In the genomic region with DNA sequence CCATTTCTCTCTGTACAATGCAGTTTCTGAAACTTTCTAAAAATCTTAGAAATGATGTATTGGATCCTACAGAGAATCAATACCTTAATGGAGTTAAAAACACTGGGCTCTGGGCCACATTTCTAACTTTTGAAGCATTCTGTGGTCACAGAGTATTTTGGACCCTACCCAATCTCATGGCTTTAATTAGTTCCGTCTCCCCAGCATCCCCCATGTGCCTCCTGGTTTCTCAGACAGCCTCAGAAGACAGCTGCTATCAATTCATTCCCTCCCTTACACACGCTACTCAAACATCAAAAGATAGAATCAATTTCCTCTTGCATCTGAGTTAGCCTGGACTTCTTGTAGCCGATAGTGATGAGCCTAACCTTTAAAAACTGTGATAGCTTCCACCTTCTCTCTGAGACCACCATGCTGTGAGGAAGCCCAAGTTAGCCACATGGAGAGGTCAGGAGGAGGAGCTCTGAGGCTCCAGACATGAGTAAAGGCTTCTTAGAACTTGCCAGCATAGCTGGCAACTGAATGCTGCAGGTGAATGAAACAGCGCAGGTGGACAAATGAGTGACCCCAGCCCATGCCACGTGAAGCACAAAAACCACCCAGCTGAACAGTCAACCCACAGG, we compare ENCODE assay signal across 25 cellular contexts. TPM values are rescaled to one million over a fixed set of nuclear protein-coding genes. Genes with fewer than 3 reads are reported as not detected.
DNase-seq lines count a peak whose midpoint lies in the region; ATAC-seq and TF ChIP-seq lines count a peak whose summit lies in the region.
"Had no signal": no experiment of that assay in that cellular context is flagged by ENCODE, and none has a peak within 500 bp of the region (broad histone marks: within the 10 kb centered on the region; RNA-seq: fewer than 3 reads in every experiment).

No MANE protein-coding gene starts in this region.

- 87% methylated on average over 5 of the region's 5 CpGs for WGBS in esophagus muscularis mucosa

- no peak overlapping the region for H3K9ac ChIP-seq in adipocyte (ENCODE audit: low read length)

- no peak for TF ChIP-seq POLR2A in esophagus muscularis mucosa (IDR thresholded peaks at IDR 0.05; ENCODE audit: low read depth)

- H3K27me3 ChIP-seq in adipocyte (replicated peaks; ENCODE audit: control insufficient read depth, insufficient read depth, low read length) (no peaks in the 10 kb centered on the region), esophagus muscularis mucosa (no peaks in the 10 kb centered on the region)
- H3K27me3 ChIP-seq: breast epithelium, colonic mucosa, hepatocyte, Peyer's patch, right lobe of liver had no signal

- intact Hi-C loops in esophagus muscularis mucosa (cut with DNase I), result no loop called here

- no peak overlapping the region for H3K27ac ChIP-seq in esophagus muscularis mucosa (replicated peaks in 1 of 4)
- H3K27ac ChIP-seq: colonic mucosa, hepatocyte, right lobe of liver, VCaP had no signal

- H3K36me3 ChIP-seq in adipocyte (ENCODE audit: control insufficient read depth, insufficient read depth, low read length, severe bottlenecking), result peaks cover 11% of the 10 kb centered on the region
- H3K36me3 ChIP-seq in esophagus muscularis mucosa, result peaks cover 0 to 10% (median 2%) of the 10 kb centered on the region in 4 donors
- H3K36me3 ChIP-seq: breast epithelium, colonic mucosa, Peyer's patch, right lobe of liver had no signal

- ATAC-seq in GM19463 (IDR thresholded peaks at IDR 0.05; ENCODE audit: unreplicated experiment), result no peak
- ATAC-seq: activated T-helper 17 cell treated with anti-CD3 and anti-CD28 coated beads, Interleukin-2, amount 50 U/mL, for 72 hours; right lobe of liver had no signal

- H3K9me3 ChIP-seq in adipocyte (ENCODE audit: control insufficient read depth, low read length), result peaks cover 2% of the 10 kb centered on the region
- peaks cover 0 to 5% (median 0%) of the 10 kb centered on the region in 4 donors for H3K9me3 ChIP-seq in esophagus muscularis mucosa
- H3K9me3 ChIP-seq: breast epithelium, colonic mucosa, Peyer's patch, right lobe of liver had no signal

- DNase-seq in AG08395 (ENCODE audit: low spot score) (peak; percentile 80), GM04504 (ENCODE audit: low read depth) (peak; percentile 81), adipocyte (ENCODE audit: low read depth) (peak; percentile 85), fibroblast of villous mesenchyme (ENCODE audit: low read depth) (peak; percentile 44), A172 (ENCODE audit: low spot score) (no peak), RPMI8226 (no peak), esophagus muscularis mucosa (ENCODE audit: extremely low spot score) (no peak)
- DNase-seq: activated CD4-positive, alpha-beta T cell treated with anti-CD3 and anti-CD28 coated beads, Interleukin-2, amount 10 ng/mL, durations not matched to agents 7 days and 5 days; CD4-positive, alpha-beta T cell; colonic mucosa; foreskin melanocyte; GF-D8; NCI-H1436; NCI-H510A treated with DMSO at 0.1 percent for 48 hours; NK-92 treated with Interleukin-12 subunit alpha and Interleukin-12 subunit beta, amount 100 ng/mL, for 24 hours; right lobe of liver; stimulated activated CD8-positive, alpha-beta memory T cell treated with anti-CD3 and anti-CD28 coated beads, Interleukin-4, amount 100 ng/mL, for 48 hours; T-helper 2 cell; trophoblast cell had no signal

- H3K4me3 ChIP-seq in adipocyte (ENCODE audit: low read length), result no peak overlapping the region
- H3K4me3 ChIP-seq in fibroblast of villous mesenchyme (ENCODE audit: low read depth, low read length), result no peak overlapping the region
- no peak overlapping the region for H3K4me3 ChIP-seq in esophagus muscularis mucosa
- H3K4me3 ChIP-seq: colonic mucosa, hepatocyte, Peyer's patch, right lobe of liver had no signal

- H3K4me1 ChIP-seq in adipocyte (ENCODE audit: control insufficient read depth, insufficient read depth, low read length) (peaks cover 29% of the 10 kb centered on the region), esophagus muscularis mucosa (peaks cover 0 to 16% (median 10%) of the 10 kb centered on the region in 4 donors)
- H3K4me1 ChIP-seq: breast epithelium, right lobe of liver had no signal

- TF ChIP-seq EP300 in esophagus muscularis mucosa (IDR thresholded peaks at IDR 0.05), result no peak

- TF ChIP-seq CTCF in fibroblast of villous mesenchyme (IDR thresholded peaks at IDR 0.05; ENCODE audit: insufficient read depth, low read depth, low read length), result no peak
- no peak for TF ChIP-seq CTCF in esophagus muscularis mucosa (IDR thresholded peaks at IDR 0.05)

RNA-seq across cellular contexts. Expression of a gene that starts 10.4 kb away (rescaled TPM):
- total RNA-seq in fibroblast of villous mesenchyme (39.0 and 43.2 TPM in 2 replicates), esophagus muscularis mucosa (10 to 100 TPM; 21.2 to 70.6 (median 53.8) TPM)
- total RNA-seq in A172 (2014; rRNA removed; shearing (Covaris generic)), result 28.5 and 36.8 TPM in 2 replicates

Comparison
In these comparisons a context has a peak if more than half of its experiments do, and no peak if none do; other contexts are left out.
1. DNase-seq: peak in AG08395 (single experiment), GM04504 (single experiment), adipocyte (single experiment) and fibroblast of villous mesenchyme (single experiment); none in A172 (single experiment), RPMI8226 (single experiment) and esophagus muscularis mucosa (single experiment).